In genomic region chr3:186427627-186428026, GRCh38 we compare ENCODE assay signal across 15 cellular contexts.
DNase-seq lines count a peak whose midpoint lies in the region; ATAC-seq and TF ChIP-seq lines count a peak whose summit lies in the region.
"Had no signal": no experiment of that assay in that cellular context is flagged by ENCODE, and none has a peak within 500 bp of the region (broad histone marks: within the 10 kb centered on the region; RNA-seq: fewer than 3 reads in every experiment).

No MANE protein-coding gene starts in this region.

- H3K9me3 ChIP-seq in gastroesophageal sphincter, result no peaks in the 10 kb centered on the region
- no peaks in the 10 kb centered on the region for H3K9me3 ChIP-seq in psoas muscle
- H3K9me3 ChIP-seq: Peyer's patch had no signal

- CTCF ChIA-PET in activated naive CD4-positive, alpha-beta T cell treated with anti-CD3 and anti-CD28 coated beads for 36 hours (lab: Charles Lee), result no interaction called here

- intact Hi-C loops in activated naive CD4-positive, alpha-beta T cell treated with anti-CD3 and anti-CD28 coated beads for 36 hours (cut with micrococcal nuclease), result no loop called here
- intact Hi-C loops in psoas muscle (cut with DNase I), result no loop called here

- no peak for TF ChIP-seq CTCF in gastroesophageal sphincter (IDR thresholded peaks at IDR 0.05)
- no peak for TF ChIP-seq CTCF in psoas muscle (IDR thresholded peaks at IDR 0.05)

- no peaks in the 10 kb centered on the region for H3K27me3 Mint-ChIP-seq in stimulated activated memory B cell treated with anti-CD40 and anti-IgM and Interleukin-4, amounts not matched to agents 10 μg/mL and 1 μg/mL and 100 μg/mL, for 72 hours
- no peaks in the 10 kb centered on the region for H3K27me3 Mint-ChIP-seq in activated naive CD4-positive, alpha-beta T cell treated with anti-CD3 and anti-CD28 coated beads for 36 hours (ENCODE audit: low read depth)

- peaks cover 6 to 61% (median 21%) of the 10 kb centered on the region in 3 donors for H3K4me1 ChIP-seq in gastroesophageal sphincter
- no peaks in the 10 kb centered on the region for H3K4me1 ChIP-seq in psoas muscle
- H3K4me1 ChIP-seq: Peyer's patch had no signal

- ATAC-seq in gastroesophageal sphincter (peak; percentile 69), psoas muscle (no peak)
- ATAC-seq in stimulated activated memory B cell treated with anti-CD40 and anti-IgM and Interleukin-4, amounts not matched to agents 10 μg/mL and 1 μg/mL and 100 μg/mL, for 72 hours, result peak; percentile 43
- ATAC-seq: CD8-positive, alpha-beta T cell had no signal

- H3K4me3 ChIP-seq in gastroesophageal sphincter (no peak overlapping the region), psoas muscle (no peak overlapping the region)
- H3K4me3 ChIP-seq: Peyer's patch had no signal

- no peaks in the 10 kb centered on the region for H3K27me3 ChIP-seq in gastroesophageal sphincter
- no peaks in the 10 kb centered on the region for H3K27me3 ChIP-seq in psoas muscle (ENCODE audit: insufficient read depth in 3 of 3, low read length in 2 of 3)
- H3K27me3 ChIP-seq: Peyer's patch had no signal

- peak; percentile 58 for DNase-seq in M059J (ENCODE audit: low read depth)
- DNase-seq in RPMI8226, result peak; percentile 80
- DNase-seq in activated naive CD4-positive, alpha-beta T cell treated with anti-CD3 and anti-CD28 coated beads for 36 hours, result no peak
- DNase-seq in NCI-H526 treated with DMSO at 0.1 percent for 48 hours (lab: John Stamatoyannopoulos, UW), result no peak
- DNase-seq in globus pallidus (ENCODE audit: low spot score), result no peak
- no peak for DNase-seq in psoas muscle
- DNase-seq: activated naive CD4-positive, alpha-beta T cell treated with Interleukin-2 at 50 U/mL for 16 hours; CD8-positive, alpha-beta T cell; cortex of kidney; GF-D8; immature natural killer cell; NCI-H446 treated with DMSO at 0.1 percent for 48 hours; Peyer's patch had no signal

- 0 to 4% methylated on average over 1 to 3 of the region's 4 CpGs for WGBS in gastroesophageal sphincter (ENCODE audit: low coverage in 1 of 2), 2 donors
- WGBS in psoas muscle, 3 donors, result 62 to 64% (median 62%) methylated on average over 4 of the region's 4 CpGs

- H3K36me3 ChIP-seq in gastroesophageal sphincter, result no peaks in the 10 kb centered on the region
- H3K36me3 ChIP-seq in psoas muscle (ENCODE audit: insufficient read depth in 1 of 2, low read depth in 1 of 2), result no peaks in the 10 kb centered on the region
- H3K36me3 ChIP-seq: Peyer's patch had no signal

- no peaks in the 10 kb centered on the region for H3K9me3 Mint-ChIP-seq in stimulated activated memory B cell treated with anti-CD40 and anti-IgM and Interleukin-4, amounts not matched to agents 10 μg/mL and 1 μg/mL and 100 μg/mL, for 72 hours
- H3K9me3 Mint-ChIP-seq in activated naive CD4-positive, alpha-beta T cell treated with anti-CD3 and anti-CD28 coated beads for 36 hours, result no peaks in the 10 kb centered on the region
- H3K9me3 Mint-ChIP-seq: CD8-positive, alpha-beta T cell; immature natural killer cell had no signal

- H3K4me3 Mint-ChIP-seq in stimulated activated memory B cell treated with anti-CD40 and anti-IgM and Interleukin-4, amounts not matched to agents 10 μg/mL and 1 μg/mL and 100 μg/mL, for 72 hours, result no peak overlapping the region
- no peak overlapping the region for H3K4me3 Mint-ChIP-seq in activated naive CD4-positive, alpha-beta T cell treated with anti-CD3 and anti-CD28 coated beads for 36 hours
- H3K4me3 Mint-ChIP-seq: CD8-positive, alpha-beta T cell; immature natural killer cell had no signal

- no peaks in the 10 kb centered on the region for H3K36me3 Mint-ChIP-seq in stimulated activated memory B cell treated with anti-CD40 and anti-IgM and Interleukin-4, amounts not matched to agents 10 μg/mL and 1 μg/mL and 100 μg/mL, for 72 hours
- no peaks in the 10 kb centered on the region for H3K36me3 Mint-ChIP-seq in activated naive CD4-positive, alpha-beta T cell treated with anti-CD3 and anti-CD28 coated beads for 36 hours (ENCODE audit: low read depth)
- H3K36me3 Mint-ChIP-seq: CD8-positive, alpha-beta T cell; immature natural killer cell had no signal

- TF ChIP-seq POLR2A in gastroesophageal sphincter (IDR thresholded peaks at IDR 0.05), result no peak

- TF ChIP-seq EP300 in gastroesophageal sphincter (IDR thresholded peaks at IDR 0.05), result no peak

- H3K4me1 Mint-ChIP-seq in stimulated activated memory B cell treated with anti-CD40 and anti-IgM and Interleukin-4, amounts not matched to agents 10 μg/mL and 1 μg/mL and 100 μg/mL, for 72 hours, result peaks cover 29% of the 10 kb centered on the region
- peaks cover 6% of the 10 kb centered on the region for H3K4me1 Mint-ChIP-seq in activated naive CD4-positive, alpha-beta T cell treated with anti-CD3 and anti-CD28 coated beads for 36 hours (ENCODE audit: low read depth)
- H3K4me1 Mint-ChIP-seq: immature natural killer cell had no signal

- H3K27ac ChIP-seq in gastroesophageal sphincter (peak overlapping the region; percentile 74 to 86 (median 77)), psoas muscle (no peak overlapping the region)

- no peak overlapping the region for H3K27ac Mint-ChIP-seq in stimulated activated memory B cell treated with anti-CD40 and anti-IgM and Interleukin-4, amounts not matched to agents 10 μg/mL and 1 μg/mL and 100 μg/mL, for 72 hours
- no peak overlapping the region for H3K27ac Mint-ChIP-seq in activated naive CD4-positive, alpha-beta T cell treated with anti-CD3 and anti-CD28 coated beads for 36 hours
- H3K27ac Mint-ChIP-seq: CD8-positive, alpha-beta T cell; immature natural killer cell had no signal

Comparison
In these comparisons a context has a peak if more than half of its experiments do, and no peak if none do; other contexts are left out.
1. DNase-seq: peak in M059J (single experiment) and RPMI8226 (single experiment); none in activated naive CD4-positive, alpha-beta T cell treated with anti-CD3 and anti-CD28 coated beads for 36 hours (single experiment), NCI-H526 treated with DMSO at 0.1 percent for 48 hours (single experiment), globus pallidus (single experiment) and psoas muscle (0 of 2).
2. ATAC-seq: peak in gastroesophageal sphincter (single experiment) and stimulated activated memory B cell treated with anti-CD40 and anti-IgM and Interleukin-4, amounts not matched to agents 10 μg/mL and 1 μg/mL and 100 μg/mL, for 72 hours (single experiment); none in psoas muscle (0 of 4).